Comparison of ENCODE assay signal across 25 cellular contexts in the genomic region with DNA sequence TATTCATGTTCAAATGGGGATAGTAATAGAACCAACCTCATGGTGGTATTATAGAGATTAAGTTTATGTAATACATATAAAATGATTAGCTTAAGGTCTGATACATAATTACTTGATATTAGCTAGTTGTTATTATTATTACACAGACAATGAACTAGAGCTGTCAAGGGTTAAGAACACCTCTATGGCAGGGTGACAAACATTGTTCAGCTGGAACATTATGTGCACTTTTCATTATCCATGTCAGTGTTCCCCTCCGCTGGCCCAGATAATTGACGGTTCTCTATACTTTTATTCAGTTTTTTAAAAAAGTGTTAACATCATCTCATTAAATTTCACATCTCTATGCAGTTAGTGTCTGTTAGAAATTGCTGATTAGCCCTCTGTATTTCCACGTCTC.
"Had no signal": no experiment of that assay in that cellular context is flagged by ENCODE, and none has a peak within 500 bp of the region (broad histone marks: within the 10 kb centered on the region; RNA-seq: fewer than 3 reads in every experiment).

No MANE protein-coding gene starts in this region.

- H3K27ac Mint-ChIP-seq: activated CD4-positive, alpha-beta T cell treated with anti-CD3 and anti-CD28 coated beads, Interleukin-2, amount 10 ng/mL, durations not matched to agents 24 days and 14 days; activated CD8-positive, alpha-beta T cell treated with anti-CD3 and anti-CD28 coated beads, Interleukin-2, amount 10 ng/mL, durations not matched to agents 7 days and 5 days; activated naive CD8-positive, alpha-beta T cell treated with anti-CD3 and anti-CD28 coated beads, Interleukin-2, amount 10 ng/mL, durations not matched to agents 7 days and 5 days; activated T-cell treated with anti-CD3 and anti-CD28 coated beads, Interleukin-2, amount 50 U/mL, for 24 hours; activated T-helper 2 cell treated with anti-CD3 and anti-CD28 coated beads, Interferon-gamma antibody, Interleukin-2, Interleukin-4, amounts not matched to agents 10 μg/mL and 5 μg/mL and 100 μg/mL, durations not matched to agents 14 hours and 24 hours and 36 hours; nephron progenitor cell had no signal

- ATAC-seq: activated CD8-positive, alpha-beta T cell treated with anti-CD3 and anti-CD28 coated beads, Interleukin-2, amount 10 ng/mL, durations not matched to agents 7 days and 5 days; body of pancreas had no signal

- H3K27ac ChIP-seq: body of pancreas, epithelial cell of prostate, tibial artery had no signal

- H3K4me1 Mint-ChIP-seq: activated naive CD8-positive, alpha-beta T cell treated with anti-CD3 and anti-CD28 coated beads, Interleukin-2, amount 10 ng/mL, durations not matched to agents 7 days and 5 days; nephron progenitor cell had no signal

- DNase-seq: activated CD4-positive, alpha-beta T cell treated with anti-CD3 and anti-CD28 coated beads, Interleukin-2, amount 10 ng/mL, durations not matched to agents 24 days and 14 days; activated CD8-positive, alpha-beta T cell treated with anti-CD3 and anti-CD28 coated beads, Interleukin-2, amount 10 ng/mL, durations not matched to agents 7 days and 5 days; activated naive CD4-positive, alpha-beta T cell treated with Interleukin-2 at 50 U/mL for 16 hours; activated naive CD8-positive, alpha-beta T cell treated with anti-CD3 and anti-CD28 coated beads, Interleukin-2, amount 10 ng/mL, durations not matched to agents 7 days and 5 days; activated T-cell treated with anti-CD3 and anti-CD28 coated beads, Interleukin-2, amount 50 U/mL, for 24 hours; body of pancreas; caudate nucleus; dorsolateral prefrontal cortex; foreskin fibroblast; glutamatergic neuron; hypothalamus; islet precursor cell; midbrain; nephron progenitor cell; occipital lobe; stimulated activated CD4-positive, alpha-beta T cell treated with anti-CD3 and anti-CD28 coated beads, Interleukin-12 subunit alpha, Interleukin-12 subunit beta, amount 100 ng/mL, for 4 hours; stimulated activated CD4-positive, alpha-beta T cell treated with anti-CD3 and anti-CD28 coated beads, Interleukin-1b, Interleukin-23, amount 100 ng/mL, for 48 hours; stimulated activated CD8-positive, alpha-beta memory T cell treated with anti-CD3 and anti-CD28 coated beads, Interleukin-4, amount 100 ng/mL, for 48 hours; stimulated activated naive CD8-positive, alpha-beta T cell treated with anti-CD3 and anti-CD28 coated beads, Interleukin-15, Interleukin-2, amounts not matched to agents 100 U/mL and 50 U/mL, for 24 hours; substantia nigra; T1000; tibial artery had no signal

- H3K4me1 ChIP-seq: tibial artery had no signal

- H3K27me3 ChIP-seq: body of pancreas, dorsolateral prefrontal cortex, tibial artery had no signal

- H3K4me3 ChIP-seq: body of pancreas, dorsolateral prefrontal cortex, lung, tibial artery had no signal

- H3K4me3 Mint-ChIP-seq: activated CD4-positive, alpha-beta T cell treated with anti-CD3 and anti-CD28 coated beads, Interleukin-2, amount 10 ng/mL, durations not matched to agents 24 days and 14 days; activated CD8-positive, alpha-beta T cell treated with anti-CD3 and anti-CD28 coated beads, Interleukin-2, amount 10 ng/mL, durations not matched to agents 7 days and 5 days; activated naive CD8-positive, alpha-beta T cell treated with anti-CD3 and anti-CD28 coated beads, Interleukin-2, amount 10 ng/mL, durations not matched to agents 7 days and 5 days; activated T-cell treated with anti-CD3 and anti-CD28 coated beads, Interleukin-2, amount 50 U/mL, for 24 hours; nephron progenitor cell had no signal
